Comparison of ENCODE assay signal across 31 cellular contexts in the genomic region with DNA sequence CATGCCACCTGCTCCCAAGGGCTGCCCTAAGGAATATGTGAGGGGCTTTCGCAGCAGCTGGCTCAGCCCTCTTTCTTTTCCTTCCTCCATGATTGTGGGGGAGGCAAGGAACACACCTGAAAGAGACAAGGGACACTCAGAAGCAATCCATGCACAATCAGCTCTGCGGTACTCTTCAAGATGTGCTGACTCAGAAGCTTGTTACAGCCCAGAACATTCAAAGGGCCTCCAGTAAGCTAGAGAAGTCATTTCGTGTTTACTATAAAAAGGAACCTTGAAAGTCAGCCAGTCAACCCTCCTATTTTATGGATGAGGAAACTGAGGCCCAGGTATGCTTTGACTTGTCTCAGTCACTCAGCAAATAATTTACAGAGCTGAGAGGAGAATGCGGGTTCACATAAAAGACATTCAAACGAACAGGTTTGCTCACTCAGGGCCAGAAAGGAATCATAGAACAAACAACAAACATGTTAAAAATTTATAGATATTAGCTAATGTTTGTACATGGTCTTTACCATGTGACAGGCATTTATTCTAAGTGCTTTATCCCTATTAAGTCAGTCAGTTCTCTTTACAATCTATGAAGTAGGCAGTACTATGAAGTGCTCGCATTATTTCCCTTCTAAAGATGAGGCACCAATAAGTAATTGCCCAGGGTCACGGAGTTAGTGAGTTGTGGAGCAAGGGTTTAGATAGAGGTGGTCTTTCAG.
"Had no signal": no experiment of that assay in that cellular context is flagged by ENCODE, and none has a peak within 500 bp of the region (broad histone marks: within the 10 kb centered on the region; RNA-seq: fewer than 3 reads in every experiment).

No MANE protein-coding gene starts in this region.

- H3K9me3 ChIP-seq: ascending aorta, breast epithelium, colonic mucosa, esophagus squamous epithelium, gastroesophageal sphincter had no signal

- DNase-seq: activated CD4-positive, alpha-beta memory T cell treated with anti-CD3 and anti-CD28 coated beads for 36 hours; activated CD4-positive, alpha-beta T cell treated with anti-CD3 and anti-CD28 coated beads for 36 hours; activated CD4-positive, alpha-beta T cell treated with anti-CD3 and anti-CD28 coated beads, Interleukin-2, amount 10 ng/mL, durations not matched to agents 24 days and 14 days; activated CD4-positive, CD25-positive, alpha-beta regulatory T cell; activated CD4-positive, CD25-positive, alpha-beta regulatory T cell treated with anti-CD3 and anti-CD28 coated beads, Interleukin-2, amount 50 U/mL, for 72 hours; activated CD8-positive, alpha-beta memory T cell treated with anti-CD3 and anti-CD28 coated beads, Interleukin-2, amount 10 ng/mL, durations not matched to agents 7 days and 5 days; activated CD8-positive, alpha-beta memory T cell treated with anti-CD3 and anti-CD28 coated beads, Interleukin-2, amount 50 U/mL, for 4 hours; activated CD8-positive, alpha-beta T cell treated with anti-CD3 and anti-CD28 coated beads, Interleukin-2, amount 10 ng/mL, durations not matched to agents 7 days and 5 days; activated gamma-delta T cell; activated naive CD4-positive, alpha-beta T cell; activated naive CD4-positive, alpha-beta T cell treated with anti-CD3 and anti-CD28 coated beads, Interleukin-2, amount 10 ng/mL, durations not matched to agents 7 days and 5 days; activated naive CD8-positive, alpha-beta T cell treated with anti-CD3 and anti-CD28 coated beads, Interleukin-2, amount 10 ng/mL, durations not matched to agents 7 days and 5 days; activated T-cell treated with anti-CD3 and anti-CD28 coated beads, Interleukin-2, amount 50 U/mL, for 1 hour; activated T-cell treated with anti-CD3 and anti-CD28 coated beads, Interleukin-2, amount 50 U/mL, for 72 hours; central memory CD4-positive, alpha-beta T cell; cerebellar nuclear complex; colonic mucosa; effector CD8-positive, alpha-beta T cell; esophagus squamous epithelium; foreskin melanocyte; head of caudate nucleus; T-helper 17 cell; T1000 had no signal

- H3K4me3 ChIP-seq: ascending aorta, breast epithelium, cardiac muscle cell, colonic mucosa, esophagus squamous epithelium, gastroesophageal sphincter had no signal

- FAIRE-seq: endometrium, endothelial cell of umbilical vein had no signal

- ATAC-seq: activated CD4-positive, alpha-beta T cell treated with anti-CD3 and anti-CD28 coated beads for 36 hours; activated CD8-positive, alpha-beta memory T cell treated with anti-CD3 and anti-CD28 coated beads, Interleukin-2, amount 10 ng/mL, durations not matched to agents 7 days and 5 days; activated CD8-positive, alpha-beta T cell treated with anti-CD3 and anti-CD28 coated beads, Interleukin-2, amount 10 ng/mL, durations not matched to agents 7 days and 5 days; activated naive CD4-positive, alpha-beta T cell treated with anti-CD3 and anti-CD28 coated beads, Interleukin-2, amount 50 U/mL, for 72 hours; activated T-cell treated with anti-CD3 and anti-CD28 coated beads, Interleukin-2, amount 50 U/mL, for 72 hours; gastroesophageal sphincter; T-helper 17 cell had no signal

- H3K36me3 ChIP-seq: ascending aorta, breast epithelium, cardiac muscle cell, colonic mucosa, esophagus squamous epithelium, gastroesophageal sphincter had no signal

- H3K27me3 ChIP-seq: ascending aorta, breast epithelium, cardiac muscle cell, colonic mucosa had no signal

- H3K4me1 ChIP-seq: ascending aorta, breast epithelium, colonic mucosa, gastroesophageal sphincter had no signal

- H3K27ac ChIP-seq: ascending aorta, breast epithelium, cardiac muscle cell, colonic mucosa, epithelial cell of prostate, esophagus squamous epithelium, gastroesophageal sphincter had no signal
